In the genomic region with DNA sequence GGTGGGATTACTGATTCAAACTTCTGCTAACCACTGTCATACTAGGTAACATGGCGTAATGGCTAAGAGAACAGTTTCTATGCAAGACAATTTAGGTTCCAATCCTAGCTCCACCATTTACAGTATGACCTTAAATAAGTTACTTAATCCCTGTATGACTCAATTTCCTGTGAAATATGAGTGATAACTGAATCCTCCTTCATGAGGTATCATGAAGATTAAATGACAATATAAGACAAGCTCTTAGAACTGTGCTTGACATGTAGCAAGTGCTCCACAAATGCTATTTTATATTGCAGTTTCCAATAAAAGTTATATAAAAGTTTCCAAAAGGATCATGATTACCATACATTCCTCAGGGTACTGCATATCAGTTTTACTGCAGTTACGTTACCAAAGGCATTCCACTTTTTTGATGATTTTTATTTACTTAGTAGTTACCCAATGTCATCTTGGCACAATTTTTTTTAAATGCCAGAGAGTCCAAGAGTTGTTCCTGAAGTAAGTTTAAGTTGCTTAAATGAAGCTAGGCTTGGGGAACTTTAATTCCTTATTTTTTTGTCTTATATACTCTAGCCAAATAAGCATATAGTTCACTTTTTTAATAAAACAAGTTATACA, we compare ENCODE assay signal across 2 cellular contexts.
TF ChIP-seq lines count a peak whose summit lies in the region.

No MANE protein-coding gene starts in this region.

TF ChIP-seq in liver, 16 proteins besides CTCF, POLR2A, EP300 and RAD21:
- TF ChIP-seq, protein P1, sequence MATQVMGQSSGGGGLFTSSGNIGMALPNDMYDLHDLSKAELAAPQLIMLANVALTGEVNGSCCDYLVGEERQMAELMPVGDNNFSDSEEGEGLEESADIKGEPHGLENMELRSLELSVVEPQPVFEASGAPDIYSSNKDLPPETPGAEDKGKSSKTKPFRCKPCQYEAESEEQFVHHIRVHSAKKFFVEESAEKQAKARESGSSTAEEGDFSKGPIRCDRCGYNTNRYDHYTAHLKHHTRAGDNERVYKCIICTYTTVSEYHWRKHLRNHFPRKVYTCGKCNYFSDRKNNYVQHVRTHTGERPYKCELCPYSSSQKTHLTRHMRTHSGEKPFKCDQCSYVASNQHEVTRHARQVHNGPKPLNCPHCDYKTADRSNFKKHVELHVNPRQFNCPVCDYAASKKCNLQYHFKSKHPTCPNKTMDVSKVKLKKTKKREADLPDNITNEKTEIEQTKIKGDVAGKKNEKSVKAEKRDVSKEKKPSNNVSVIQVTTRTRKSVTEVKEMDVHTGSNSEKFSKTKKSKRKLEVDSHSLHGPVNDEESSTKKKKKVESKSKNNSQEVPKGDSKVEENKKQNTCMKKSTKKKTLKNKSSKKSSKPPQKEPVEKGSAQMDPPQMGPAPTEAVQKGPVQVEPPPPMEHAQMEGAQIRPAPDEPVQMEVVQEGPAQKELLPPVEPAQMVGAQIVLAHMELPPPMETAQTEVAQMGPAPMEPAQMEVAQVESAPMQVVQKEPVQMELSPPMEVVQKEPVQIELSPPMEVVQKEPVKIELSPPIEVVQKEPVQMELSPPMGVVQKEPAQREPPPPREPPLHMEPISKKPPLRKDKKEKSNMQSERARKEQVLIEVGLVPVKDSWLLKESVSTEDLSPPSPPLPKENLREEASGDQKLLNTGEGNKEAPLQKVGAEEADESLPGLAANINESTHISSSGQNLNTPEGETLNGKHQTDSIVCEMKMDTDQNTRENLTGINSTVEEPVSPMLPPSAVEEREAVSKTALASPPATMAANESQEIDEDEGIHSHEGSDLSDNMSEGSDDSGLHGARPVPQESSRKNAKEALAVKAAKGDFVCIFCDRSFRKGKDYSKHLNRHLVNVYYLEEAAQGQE (IDR thresholded peaks at IDR 0.05), result no peak
- TF ChIP-seq JUND (IDR thresholded peaks at IDR 0.05) (no peak), FOXA2 (IDR thresholded peaks at IDR 0.05) (no peak), SP1 (IDR thresholded peaks at IDR 0.05) (no peak), RXRA (IDR thresholded peaks at IDR 0.05) (peak in 1 of 2 donors; percentile 18), GABPA (IDR thresholded peaks at IDR 0.05 in 1 of 2, conservative IDR thresholded peaks at IDR 0.05 in 1 of 2) (no peak), EGR1 (IDR thresholded peaks at IDR 0.05; ENCODE audit: low read depth in 2 of 2) (no peak), NR2F2 (IDR thresholded peaks at IDR 0.05) (no peak), HNF4G (IDR thresholded peaks at IDR 0.05) (no peak), HNF4A (conservative IDR thresholded peaks at IDR 0.05) (peak in 1 of 2 donors; percentile 52)
- TF ChIP-seq, protein P2, sequence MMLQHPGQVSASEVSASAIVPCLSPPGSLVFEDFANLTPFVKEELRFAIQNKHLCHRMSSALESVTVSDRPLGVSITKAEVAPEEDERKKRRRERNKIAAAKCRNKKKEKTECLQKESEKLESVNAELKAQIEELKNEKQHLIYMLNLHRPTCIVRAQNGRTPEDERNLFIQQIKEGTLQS (IDR thresholded peaks at IDR 0.05), result no peak

TF ChIP-seq in HepG2, 621 proteins besides CTCF, POLR2A, EP300 and RAD21:
- TF ChIP-seq, protein P3, sequence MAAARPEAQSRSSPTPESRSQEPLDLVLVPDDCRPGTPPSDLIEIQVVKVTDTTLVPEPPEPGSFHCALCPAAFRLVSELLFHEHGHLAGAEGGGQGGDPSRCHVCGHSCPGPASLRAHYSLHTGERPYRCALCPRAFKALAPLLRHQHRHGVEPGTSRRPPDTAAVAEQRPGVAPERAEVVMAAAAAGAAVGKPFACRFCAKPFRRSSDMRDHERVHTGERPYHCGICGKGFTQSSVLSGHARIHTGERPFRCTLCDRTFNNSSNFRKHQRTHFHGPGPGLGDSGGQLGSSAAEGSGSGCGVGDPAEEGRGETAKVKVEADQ (CRISPR knock-in tag; IDR thresholded peaks at IDR 0.05; ENCODE audit: borderline replicate concordance), result no peak
